1 cellular context compared by ENCODE assay signal in genomic region chr2:30252723-30253688, GRCh38.
A peak's percentile ranks its signal among the peaks of the same experiment; 100 is the strongest.
TF ChIP-seq lines count a peak whose summit lies in the region.

No MANE protein-coding gene starts in this region.

TF ChIP-seq in K562, 482 proteins besides CTCF, POLR2A, EP300 and RAD21 (continued from another document and continues in another):
- TF ChIP-seq, protein P1, sequence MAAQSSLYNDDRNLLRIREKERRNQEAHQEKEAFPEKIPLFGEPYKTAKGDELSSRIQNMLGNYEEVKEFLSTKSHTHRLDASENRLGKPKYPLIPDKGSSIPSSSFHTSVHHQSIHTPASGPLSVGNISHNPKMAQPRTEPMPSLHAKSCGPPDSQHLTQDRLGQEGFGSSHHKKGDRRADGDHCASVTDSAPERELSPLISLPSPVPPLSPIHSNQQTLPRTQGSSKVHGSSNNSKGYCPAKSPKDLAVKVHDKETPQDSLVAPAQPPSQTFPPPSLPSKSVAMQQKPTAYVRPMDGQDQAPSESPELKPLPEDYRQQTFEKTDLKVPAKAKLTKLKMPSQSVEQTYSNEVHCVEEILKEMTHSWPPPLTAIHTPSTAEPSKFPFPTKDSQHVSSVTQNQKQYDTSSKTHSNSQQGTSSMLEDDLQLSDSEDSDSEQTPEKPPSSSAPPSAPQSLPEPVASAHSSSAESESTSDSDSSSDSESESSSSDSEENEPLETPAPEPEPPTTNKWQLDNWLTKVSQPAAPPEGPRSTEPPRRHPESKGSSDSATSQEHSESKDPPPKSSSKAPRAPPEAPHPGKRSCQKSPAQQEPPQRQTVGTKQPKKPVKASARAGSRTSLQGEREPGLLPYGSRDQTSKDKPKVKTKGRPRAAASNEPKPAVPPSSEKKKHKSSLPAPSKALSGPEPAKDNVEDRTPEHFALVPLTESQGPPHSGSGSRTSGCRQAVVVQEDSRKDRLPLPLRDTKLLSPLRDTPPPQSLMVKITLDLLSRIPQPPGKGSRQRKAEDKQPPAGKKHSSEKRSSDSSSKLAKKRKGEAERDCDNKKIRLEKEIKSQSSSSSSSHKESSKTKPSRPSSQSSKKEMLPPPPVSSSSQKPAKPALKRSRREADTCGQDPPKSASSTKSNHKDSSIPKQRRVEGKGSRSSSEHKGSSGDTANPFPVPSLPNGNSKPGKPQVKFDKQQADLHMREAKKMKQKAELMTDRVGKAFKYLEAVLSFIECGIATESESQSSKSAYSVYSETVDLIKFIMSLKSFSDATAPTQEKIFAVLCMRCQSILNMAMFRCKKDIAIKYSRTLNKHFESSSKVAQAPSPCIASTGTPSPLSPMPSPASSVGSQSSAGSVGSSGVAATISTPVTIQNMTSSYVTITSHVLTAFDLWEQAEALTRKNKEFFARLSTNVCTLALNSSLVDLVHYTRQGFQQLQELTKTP (IDR thresholded peaks at IDR 0.05; ENCODE audit: low read depth in 1 of 2, partially characterized antibody in 2 of 2): peak in 1 of 2 experiments; percentile 91
- TF ChIP-seq ZNF175 (CRISPR knock-in tag; IDR thresholded peaks at IDR 0.05; ENCODE audit: low read depth) (peak; percentile 70; the same call in 1 of the 2 replicates), XRCC5 (IDR thresholded peaks at IDR 0.05; ENCODE audit: low read depth, low read length) (0 out of 2 replicates have a peak, but pooled peaks have one; percentile 46), POLR2AphosphoS5 (IDR thresholded peaks at IDR 0.05; ENCODE audit: control insufficient read depth, insufficient read depth, low read depth, low read length) (peak; percentile 96), ZNF445 (CRISPR knock-in tag; IDR thresholded peaks at IDR 0.05; ENCODE audit: low read depth) (no peak), MAFF (IDR thresholded peaks at IDR 0.05; ENCODE audit: low read length) (peak; percentile 92), ZNF707 (CRISPR knock-in tag; conservative IDR thresholded peaks at IDR 0.05) (peak; percentile 47; the same call in 1 of the 2 replicates), RBBP5 (IDR thresholded peaks at IDR 0.05; ENCODE audit: borderline replicate concordance, insufficient read depth, low read length, poor library complexity, severe bottlenecking) (peak; percentile 80), KLF10 (CRISPR knock-in tag; IDR thresholded peaks at IDR 0.05) (no peak), NCOR1 (IDR thresholded peaks at IDR 0.05) (peak; percentile 96), GABPA (tag; conservative IDR thresholded peaks at IDR 0.05; ENCODE audit: low read depth) (no peak; the same call in 1 of the 2 replicates), SMARCE1 (IDR thresholded peaks at IDR 0.05) (peak; percentile 97), MXI1 (IDR thresholded peaks at IDR 0.05; ENCODE audit: low read depth, low read length) (0 out of 2 replicates have a peak, but pooled peaks have one; percentile 58), ARNT (IDR thresholded peaks at IDR 0.05) (peak; percentile 92 to 93), SRSF9 (IDR thresholded peaks at IDR 0.05; ENCODE audit: borderline replicate concordance, low read depth, low read length) (no peak), E2F5 (CRISPR knock-in tag; IDR thresholded peaks at IDR 0.05) (no peak), CREB1 (IDR thresholded peaks at IDR 0.05) (peak; percentile 65), CREB1 (CRISPR knock-in tag; IDR thresholded peaks at IDR 0.05) (peak; percentile 57), ZNF395 (CRISPR knock-in tag; IDR thresholded peaks at IDR 0.05) (peak; percentile 92), ZNF398 (CRISPR knock-in tag; IDR thresholded peaks at IDR 0.05) (no peak), ERF (CRISPR knock-in tag; IDR thresholded peaks at IDR 0.05) (0 out of 2 replicates have a peak, but pooled peaks have one; percentile 46), DDX20 (tag; IDR thresholded peaks at IDR 0.05; ENCODE audit: low read depth) (0 out of 2 replicates have a peak, but pooled peaks have one; percentile 34), PHF8 (IDR thresholded peaks at IDR 0.05; ENCODE audit: borderline replicate concordance, low read length) (no peak; the same call in 1 of the 2 replicates), RFX5 (IDR thresholded peaks at IDR 0.05; ENCODE audit: low read depth, low read length) (no peak), ILK (tag; IDR thresholded peaks at IDR 0.05; ENCODE audit: borderline replicate concordance, low read depth) (no peak), ZNF592 (IDR thresholded peaks at IDR 0.05) (peak; percentile 98), ZKSCAN8 (CRISPR knock-in tag; IDR thresholded peaks at IDR 0.05) (peak; percentile 67; the same call in 1 of the 2 replicates), SMARCA5 (IDR thresholded peaks at IDR 0.05) (no peak), SLC30A9 (CRISPR knock-in tag; IDR thresholded peaks at IDR 0.05) (no peak), FOS (IDR thresholded peaks at IDR 0.05; ENCODE audit: extremely low read depth, insufficient read length) (peak; percentile 36), ZC3H8 (IDR thresholded peaks at IDR 0.05) (no peak), TAF1 (IDR thresholded peaks at IDR 0.05; ENCODE audit: control insufficient read depth, extremely low read depth, insufficient read depth, low read length, severe bottlenecking) (no peak)
- TF ChIP-seq, protein P2, sequence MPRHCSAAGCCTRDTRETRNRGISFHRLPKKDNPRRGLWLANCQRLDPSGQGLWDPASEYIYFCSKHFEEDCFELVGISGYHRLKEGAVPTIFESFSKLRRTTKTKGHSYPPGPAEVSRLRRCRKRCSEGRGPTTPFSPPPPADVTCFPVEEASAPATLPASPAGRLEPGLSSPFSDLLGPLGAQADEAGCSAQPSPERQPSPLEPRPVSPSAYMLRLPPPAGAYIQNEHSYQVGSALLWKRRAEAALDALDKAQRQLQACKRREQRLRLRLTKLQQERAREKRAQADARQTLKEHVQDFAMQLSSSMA (CRISPR knock-in tag; IDR thresholded peaks at IDR 0.05): no peak
- TF ChIP-seq, protein P3, sequence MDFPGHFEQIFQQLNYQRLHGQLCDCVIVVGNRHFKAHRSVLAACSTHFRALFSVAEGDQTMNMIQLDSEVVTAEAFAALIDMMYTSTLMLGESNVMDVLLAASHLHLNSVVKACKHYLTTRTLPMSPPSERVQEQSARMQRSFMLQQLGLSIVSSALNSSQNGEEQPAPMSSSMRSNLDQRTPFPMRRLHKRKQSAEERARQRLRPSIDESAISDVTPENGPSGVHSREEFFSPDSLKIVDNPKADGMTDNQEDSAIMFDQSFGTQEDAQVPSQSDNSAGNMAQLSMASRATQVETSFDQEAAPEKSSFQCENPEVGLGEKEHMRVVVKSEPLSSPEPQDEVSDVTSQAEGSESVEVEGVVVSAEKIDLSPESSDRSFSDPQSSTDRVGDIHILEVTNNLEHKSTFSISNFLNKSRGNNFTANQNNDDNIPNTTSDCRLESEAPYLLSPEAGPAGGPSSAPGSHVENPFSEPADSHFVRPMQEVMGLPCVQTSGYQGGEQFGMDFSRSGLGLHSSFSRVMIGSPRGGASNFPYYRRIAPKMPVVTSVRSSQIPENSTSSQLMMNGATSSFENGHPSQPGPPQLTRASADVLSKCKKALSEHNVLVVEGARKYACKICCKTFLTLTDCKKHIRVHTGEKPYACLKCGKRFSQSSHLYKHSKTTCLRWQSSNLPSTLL (IDR thresholded peaks at IDR 0.05): no peak
- TF ChIP-seq, protein P4, sequence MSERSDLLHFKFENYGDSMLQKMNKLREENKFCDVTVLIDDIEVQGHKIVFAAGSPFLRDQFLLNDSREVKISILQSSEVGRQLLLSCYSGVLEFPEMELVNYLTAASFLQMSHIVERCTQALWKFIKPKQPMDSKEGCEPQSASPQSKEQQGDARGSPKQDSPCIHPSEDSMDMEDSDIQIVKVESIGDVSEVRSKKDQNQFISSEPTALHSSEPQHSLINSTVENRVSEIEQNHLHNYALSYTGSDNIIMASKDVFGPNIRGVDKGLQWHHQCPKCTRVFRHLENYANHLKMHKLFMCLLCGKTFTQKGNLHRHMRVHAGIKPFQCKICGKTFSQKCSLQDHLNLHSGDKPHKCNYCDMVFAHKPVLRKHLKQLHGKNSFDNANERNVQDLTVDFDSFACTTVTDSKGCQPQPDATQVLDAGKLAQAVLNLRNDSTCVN (CRISPR knock-in tag; IDR thresholded peaks at IDR 0.05): no peak
- TF ChIP-seq, protein P5, sequence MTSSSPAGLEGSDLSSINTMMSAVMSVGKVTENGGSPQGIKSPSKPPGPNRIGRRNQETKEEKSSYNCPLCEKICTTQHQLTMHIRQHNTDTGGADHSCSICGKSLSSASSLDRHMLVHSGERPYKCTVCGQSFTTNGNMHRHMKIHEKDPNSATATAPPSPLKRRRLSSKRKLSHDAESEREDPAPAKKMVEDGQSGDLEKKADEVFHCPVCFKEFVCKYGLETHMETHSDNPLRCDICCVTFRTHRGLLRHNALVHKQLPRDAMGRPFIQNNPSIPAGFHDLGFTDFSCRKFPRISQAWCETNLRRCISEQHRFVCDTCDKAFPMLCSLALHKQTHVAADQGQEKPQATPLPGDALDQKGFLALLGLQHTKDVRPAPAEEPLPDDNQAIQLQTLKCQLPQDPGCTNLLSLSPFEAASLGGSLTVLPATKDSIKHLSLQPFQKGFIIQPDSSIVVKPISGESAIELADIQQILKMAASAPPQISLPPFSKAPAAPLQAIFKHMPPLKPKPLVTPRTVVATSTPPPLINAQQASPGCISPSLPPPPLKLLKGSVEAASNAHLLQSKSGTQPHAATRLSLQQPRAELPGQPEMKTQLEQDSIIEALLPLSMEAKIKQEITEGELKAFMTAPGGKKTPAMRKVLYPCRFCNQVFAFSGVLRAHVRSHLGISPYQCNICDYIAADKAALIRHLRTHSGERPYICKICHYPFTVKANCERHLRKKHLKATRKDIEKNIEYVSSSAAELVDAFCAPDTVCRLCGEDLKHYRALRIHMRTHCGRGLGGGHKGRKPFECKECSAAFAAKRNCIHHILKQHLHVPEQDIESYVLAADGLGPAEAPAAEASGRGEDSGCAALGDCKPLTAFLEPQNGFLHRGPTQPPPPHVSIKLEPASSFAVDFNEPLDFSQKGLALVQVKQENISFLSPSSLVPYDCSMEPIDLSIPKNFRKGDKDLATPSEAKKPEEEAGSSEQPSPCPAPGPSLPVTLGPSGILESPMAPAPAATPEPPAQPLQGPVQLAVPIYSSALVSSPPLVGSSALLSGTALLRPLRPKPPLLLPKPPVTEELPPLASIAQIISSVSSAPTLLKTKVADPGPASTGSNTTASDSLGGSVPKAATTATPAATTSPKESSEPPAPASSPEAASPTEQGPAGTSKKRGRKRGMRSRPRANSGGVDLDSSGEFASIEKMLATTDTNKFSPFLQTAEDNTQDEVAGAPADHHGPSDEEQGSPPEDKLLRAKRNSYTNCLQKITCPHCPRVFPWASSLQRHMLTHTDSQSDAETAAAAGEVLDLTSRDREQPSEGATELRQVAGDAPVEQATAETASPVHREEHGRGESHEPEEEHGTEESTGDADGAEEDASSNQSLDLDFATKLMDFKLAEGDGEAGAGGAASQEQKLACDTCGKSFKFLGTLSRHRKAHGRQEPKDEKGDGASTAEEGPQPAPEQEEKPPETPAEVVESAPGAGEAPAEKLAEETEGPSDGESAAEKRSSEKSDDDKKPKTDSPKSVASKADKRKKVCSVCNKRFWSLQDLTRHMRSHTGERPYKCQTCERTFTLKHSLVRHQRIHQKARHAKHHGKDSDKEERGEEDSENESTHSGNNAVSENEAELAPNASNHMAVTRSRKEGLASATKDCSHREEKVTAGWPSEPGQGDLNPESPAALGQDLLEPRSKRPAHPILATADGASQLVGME (CRISPR knock-in tag; IDR thresholded peaks at IDR 0.05): no peak
